In the genomic region with DNA sequence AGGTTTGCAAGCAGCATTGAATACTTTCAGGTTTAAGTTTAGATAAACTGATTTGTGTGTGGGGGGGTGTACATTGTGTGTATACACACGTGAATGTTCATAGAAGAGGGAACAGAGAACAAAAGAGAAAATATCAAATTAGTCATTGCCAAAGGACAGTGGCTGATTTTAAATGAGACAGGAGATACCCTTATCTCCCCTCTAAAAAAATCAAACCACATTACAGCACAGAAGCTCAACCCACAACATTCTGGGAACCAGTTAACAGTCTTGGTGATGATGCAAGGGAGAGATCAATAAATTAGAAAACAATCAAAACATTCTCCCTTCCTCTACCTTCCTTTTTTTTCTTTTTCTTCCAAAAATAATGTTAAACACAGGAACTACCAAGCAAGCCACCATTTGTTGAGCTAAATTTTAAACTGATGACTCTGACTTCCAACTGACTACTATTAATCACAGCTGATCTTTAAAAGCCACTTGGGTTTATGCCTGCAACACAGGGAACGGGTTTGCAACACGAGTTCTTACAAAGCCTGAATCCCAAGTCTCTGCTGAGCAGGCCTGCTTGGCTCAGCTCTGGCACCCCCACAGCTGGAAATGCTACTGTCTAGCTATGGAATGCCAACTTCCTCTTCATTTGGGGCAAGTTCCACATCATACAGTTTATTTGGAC, we compare ENCODE assay signal across 13 cellular contexts.
DNase-seq lines count a peak whose midpoint lies in the region; ATAC-seq, FAIRE-seq and TF ChIP-seq lines count a peak whose summit lies in the region.
"Had no signal": no experiment of that assay in that cellular context is flagged by ENCODE, and none has a peak within 500 bp of the region (broad histone marks: within the 10 kb centered on the region; RNA-seq: fewer than 3 reads in every experiment).

No MANE protein-coding gene starts in this region.

- H3K36me3 Mint-ChIP-seq in astrocyte (ENCODE audit: low read depth, unreplicated experiment) = peaks cover 17% of the 10 kb centered on the region

- TF ChIP-seq CTCF in BJ (IDR thresholded peaks at IDR 0.05; ENCODE audit: insufficient read depth, low read depth, low read length) (no peak), astrocyte (IDR thresholded peaks at IDR 0.05; ENCODE audit: insufficient read depth, low read depth, low read length) (no peak), transverse colon (IDR thresholded peaks at IDR 0.05) (no peak)

- intact Hi-C loops in transverse colon (cut with DNase I; ENCODE audit: low total_unique reads) = no loop called here

- no peaks in the 10 kb centered on the region; the same call in 1 of the 2 replicates for H3K9me2 ChIP-seq in GM23248 (ENCODE audit: insufficient read depth)

- CTCF ChIA-PET in BJ (lab: Yijun Ruan, JAX) = interaction anchor here (1.1 kb wide), 1 partner anchor 9 kb away, joined by 3 read pairs; no protein-coding TSS in a partner anchor

- H3K79me2 ChIP-seq in GM23248 (ENCODE audit: insufficient read depth) (peaks cover 29% of the 10 kb centered on the region), astrocyte (ENCODE audit: insufficient read depth, low read length) (peaks cover 15% of the 10 kb centered on the region)

- H2AFZ ChIP-seq in GM23248 (peak overlapping the region; percentile 15; the same call in 1 of the 2 replicates), astrocyte (ENCODE audit: low read depth, low read length) (no peak overlapping the region)

- no peaks in the 10 kb centered on the region for H4K20me1 ChIP-seq in GM23248 (ENCODE audit: insufficient read depth)
- peaks cover 12% of the 10 kb centered on the region for H4K20me1 ChIP-seq in astrocyte (ENCODE audit: insufficient read depth, low read length)

- H3K4me1 ChIP-seq in GM23248 (ENCODE audit: insufficient read depth) = peaks cover 34% of the 10 kb centered on the region
- H3K4me1 ChIP-seq in astrocyte (ENCODE audit: insufficient read depth, low read length) = peaks cover 29% of the 10 kb centered on the region
- H3K4me1 ChIP-seq in mesodermal cell (ENCODE audit: control insufficient read depth, insufficient read depth, low read length, poor library complexity, severe bottlenecking) = peaks cover 15% of the 10 kb centered on the region
- no peaks in the 10 kb centered on the region for H3K4me1 ChIP-seq in transverse colon

- peak overlapping the region; percentile 85 for H3K27ac Mint-ChIP-seq in astrocyte (ENCODE audit: unreplicated experiment)

- H3K4me3 ChIP-seq in BJ (ENCODE audit: low read depth, low read length) = no peak overlapping the region
- peak overlapping the region; percentile 33; the same call in 1 of the 2 replicates for H3K4me3 ChIP-seq in GM23248
- H3K4me3 ChIP-seq in astrocyte (ENCODE audit: insufficient read depth, low read depth, low read length) = no peak overlapping the region
- H3K4me3 ChIP-seq in mesodermal cell (ENCODE audit: extremely low read depth, insufficient read depth, low read length, poor library complexity, severe bottlenecking) = no peak overlapping the region
- no peak overlapping the region for H3K4me3 ChIP-seq in transverse colon

- peak overlapping the region; percentile 58 for H3K4me3 Mint-ChIP-seq in astrocyte (ENCODE audit: unreplicated experiment)
- H3K4me3 Mint-ChIP-seq: central memory CD8-positive, alpha-beta T cell had no signal

- no peak for TF ChIP-seq EP300 in transverse colon (IDR thresholded peaks at IDR 0.05; ENCODE audit: low read depth)

- POLR2A ChIA-PET in BJ (lab: Charles Lee) = interaction anchor here (0.6 kb wide), 1 partner anchor 259 kb away, joined by 3 read pairs; no protein-coding TSS in a partner anchor

- H3K9ac ChIP-seq in GM23248 (peak overlapping the region; percentile 15; the same call in 1 of the 2 replicates), astrocyte (ENCODE audit: low read length) (peak overlapping the region; percentile 27)

- peak; percentile 43 for FAIRE-seq in astrocyte (lab: Jason Lieb, UNC)

- H3K4me1 Mint-ChIP-seq in astrocyte (ENCODE audit: low read depth, unreplicated experiment) = peaks cover 64% of the 10 kb centered on the region

- peak; percentile 53 for DNase-seq in BJ (ENCODE audit: low read depth)
- DNase-seq in GM23248 = peak; percentile 91
- DNase-seq in astrocyte (ENCODE audit: low read depth) = peak; percentile 93
- DNase-seq in G401 (ENCODE audit: low spot score) = no peak
- DNase-seq in transverse colon = no peak
- no peak for DNase-seq in GOT3 (lab: John Stamatoyannopoulos, UW)
- DNase-seq: DMS79 treated with DMSO at 0.1 percent for 48 hours, midbrain, NCI-H2029 had no signal

- 16 to 23% methylated on average over 3 of the region's 3 CpGs for WGBS in GM23248 (ENCODE audit: low coverage in 1 of 2, low lambda C conversion rate in 2 of 2, missing lambda C conversion rate in 2 of 2), 2 experiments
- 64 to 80% methylated on average over 2 of the region's 3 CpGs for WGBS in mesodermal cell (ENCODE audit: insufficient coverage in 2 of 2), 2 experiments
- 69 to 71% methylated on average over 3 of the region's 3 CpGs for WGBS in transverse colon (ENCODE audit: low coverage in 1 of 2), 2 donors

- H3K9me3 Mint-ChIP-seq in astrocyte (ENCODE audit: unreplicated experiment) = no peaks in the 10 kb centered on the region
- H3K9me3 Mint-ChIP-seq: central memory CD8-positive, alpha-beta T cell had no signal

- H3K9me3 ChIP-seq in GM23248 (ENCODE audit: low read depth) (no peaks in the 10 kb centered on the region), astrocyte (ENCODE audit: insufficient read depth, low read depth, low read length) (no peaks in the 10 kb centered on the region), mesodermal cell (ENCODE audit: control insufficient read depth, low read length) (no peaks in the 10 kb centered on the region), transverse colon (no peaks in the 10 kb centered on the region)

- H3K27me3 Mint-ChIP-seq in astrocyte (ENCODE audit: low read depth, unreplicated experiment) = no peaks in the 10 kb centered on the region
- H3K27me3 Mint-ChIP-seq: central memory CD8-positive, alpha-beta T cell had no signal

- TF ChIP-seq POLR2A in transverse colon (IDR thresholded peaks at IDR 0.05) = no peak

- peaks cover 23% of the 10 kb centered on the region for H3F3A ChIP-seq in GM23248 (ENCODE audit: insufficient read depth)

- H3K4me2 ChIP-seq in GM23248 (ENCODE audit: unreplicated experiment) = peak overlapping the region; percentile 70
- peak overlapping the region; percentile 53 for H3K4me2 ChIP-seq in astrocyte (ENCODE audit: low read length)

- H3K27ac ChIP-seq in GM23248 = peak overlapping the region; percentile 59
- H3K27ac ChIP-seq in astrocyte (ENCODE audit: low read depth, low read length) = peak overlapping the region; percentile 60
- H3K27ac ChIP-seq in mesodermal cell (ENCODE audit: low read depth, low read length, severe bottlenecking) = peak overlapping the region; percentile 6
- no peak overlapping the region for H3K27ac ChIP-seq in transverse colon

- H3K27me3 ChIP-seq in BJ (ENCODE audit: control insufficient read depth, insufficient read depth, low read length) (no peaks in the 10 kb centered on the region), GM23248 (replicated peaks; ENCODE audit: insufficient read depth) (no peaks in the 10 kb centered on the region), astrocyte (ENCODE audit: insufficient read depth, low read length) (no peaks in the 10 kb centered on the region), transverse colon (no peaks in the 10 kb centered on the region)

- in situ Hi-C loops in GM23248 (cut with MboI) (no loop called here), G401 (cut with HindIII; ENCODE audit: low sequenced_read_pairs) (no loop called here), transverse colon (cut with MboI; ENCODE audit: low pct_ligation_motif_present in 1 of 4, low pct_unique_long_range_greater_than_20kb in 1 of 4, low sequenced_read_pairs in 3 of 4) (no loop called here)

- H3K36me3 ChIP-seq in BJ (ENCODE audit: control insufficient read depth, insufficient read depth, low read length) = peaks cover 5% of the 10 kb centered on the region
- no peaks in the 10 kb centered on the region for H3K36me3 ChIP-seq in GM23248 (ENCODE audit: low read depth)
- no peaks in the 10 kb centered on the region for H3K36me3 ChIP-seq in astrocyte (ENCODE audit: insufficient read depth, low read length)
- peaks cover 56% of the 10 kb centered on the region for H3K36me3 ChIP-seq in mesodermal cell (ENCODE audit: control insufficient read depth, insufficient read depth, low read length)
- no peaks in the 10 kb centered on the region for H3K36me3 ChIP-seq in transverse colon

- no peak for ATAC-seq in GM19455 (IDR thresholded peaks at IDR 0.05; ENCODE audit: unreplicated experiment)
- ATAC-seq: HCT116 had no signal

Comparison
In these comparisons a context has a peak if more than half of its experiments do, and no peak if none do; other contexts are left out.
1. DNase-seq: peak in BJ (single experiment), GM23248 (single experiment) and astrocyte (single experiment); none in G401 (single experiment), transverse colon (single experiment) and GOT3 (single experiment).
2. H3K27ac ChIP-seq: peak in GM23248 (single experiment), astrocyte (single experiment) and mesodermal cell (single experiment); none in transverse colon (0 of 4).